Comparison of ENCODE assay signal across 8 cellular contexts in genomic region chr11:46381836-46382643, GRCh38. TPM values are rescaled to one million over a fixed set of nuclear protein-coding genes. Genes with fewer than 3 reads are reported as not detected.
DNase-seq lines count a peak whose midpoint lies in the region; ATAC-seq and TF ChIP-seq lines count a peak whose summit lies in the region.

No MANE protein-coding gene starts in this region.

- peak overlapping the region in 2 of 10 donors; percentile 40 to 93 for H3K27ac ChIP-seq in heart right ventricle
- peak overlapping the region; percentile 15 to 88; a peak in 3 of 4 replicates for H3K27ac ChIP-seq in SK-N-SH (ENCODE audit: low read depth in 2 of 2, low read length in 1 of 2)

- WGBS in heart right ventricle, 2 donors: 3 to 6% methylated on average over 59 to 65 of the region's 65 CpGs
- WGBS in SK-N-SH (ENCODE audit: low lambda C conversion rate): 7% methylated on average over 14 of the region's 65 CpGs

- H3K79me2 ChIP-seq in SK-N-SH (ENCODE audit: insufficient read depth): no peaks in the 10 kb centered on the region; the same call in 1 of the 2 replicates

- H3K9ac ChIP-seq in SK-N-SH: peak overlapping the region; percentile 84

- H2AFZ ChIP-seq in SK-N-SH (ENCODE audit: low read depth): peak overlapping the region; percentile 56; the same call in 1 of the 2 replicates

- H3K4me2 ChIP-seq in SK-N-SH: peak overlapping the region; percentile 90

- H3K9me3 ChIP-seq in heart right ventricle (no peaks in the 10 kb centered on the region), SK-N-SH (no peaks in the 10 kb centered on the region)

- H3K4me1 ChIP-seq in heart right ventricle: peaks cover 7 to 35% (median 20%) of the 10 kb centered on the region in 9 donors
- H3K4me1 ChIP-seq in SK-N-SH (ENCODE audit: control insufficient read depth in 1 of 2, insufficient read depth in 2 of 2, low read depth in 1 of 2, low read length in 1 of 2): peaks cover 10 to 23% of the 10 kb centered on the region in 2 experiments; a peak in 2 of 4 replicates

- H4K20me1 ChIP-seq in SK-N-SH (ENCODE audit: insufficient read depth): no peaks in the 10 kb centered on the region

- CTCF ChIA-PET in SK-N-SH (lab: Yijun Ruan, JAX): interaction anchor here (0.8 to 5.3 kb wide), 16 partner anchors 8 to 236 kb away, joined by 3 to 37 read pairs (median 6); partner anchors contain the start of genes ATG13, CHRM4 and DGKZ

- TF ChIP-seq CTCF in heart right ventricle (IDR thresholded peaks at IDR 0.05): no peak
- TF ChIP-seq CTCF in SK-N-SH (IDR thresholded peaks at IDR 0.05): no peak
- no peak for TF ChIP-seq CTCF in foreskin fibroblast (IDR thresholded peaks at IDR 0.05; ENCODE audit: low read depth, low read length)

- ATAC-seq in heart right ventricle (no peak), left ventricle myocardium superior (no peak), left lobe of liver (no peak), HG02623 (IDR thresholded peaks at IDR 0.05; ENCODE audit: unreplicated experiment) (no peak)

- no peaks in the 10 kb centered on the region for H3K9me2 ChIP-seq in SK-N-SH

- no peak for TF ChIP-seq EP300 in SK-N-SH (IDR thresholded peaks at IDR 0.05; ENCODE audit: borderline replicate concordance in 1 of 2, low read depth in 1 of 2, low read length in 1 of 2)

- peak overlapping the region; percentile 4 to 89 (median 73) for H3K4me3 ChIP-seq in heart right ventricle
- H3K4me3 ChIP-seq in SK-N-SH (ENCODE audit: low read depth in 2 of 2, low read length in 1 of 2): peak overlapping the region; percentile 71 to 88
- H3K4me3 ChIP-seq in foreskin fibroblast (ENCODE audit: low read depth in 1 of 2, low read length in 2 of 2): peak overlapping the region; percentile 52 to 60
- H3K4me3 ChIP-seq in skeletal muscle cell (ENCODE audit: low read depth, low read length): peak overlapping the region; percentile 64

- H3K36me3 ChIP-seq in heart right ventricle: peaks cover 0 to 19% (median 0%) of the 10 kb centered on the region in 9 donors
- H3K36me3 ChIP-seq in SK-N-SH (replicated peaks in 1 of 2; ENCODE audit: control insufficient read depth in 1 of 2, insufficient read depth in 2 of 2, low read length in 1 of 2): peaks cover 0 to 10% of the 10 kb centered on the region in 2 experiments

- H3K27me3 ChIP-seq in heart right ventricle (peaks cover 0 to 35% (median 6%) of the 10 kb centered on the region in 7 donors), SK-N-SH (ENCODE audit: insufficient read depth) (no peaks in the 10 kb centered on the region)

- DNase-seq in heart right ventricle (peak in 1 of 2 donors; percentile 18), left ventricle myocardium superior (no peak), SK-N-SH (peak; percentile 82), foreskin fibroblast (peak in 1 of 2 donors; percentile 30), skeletal muscle cell (ENCODE audit: low read depth) (no peak), left lobe of liver (ENCODE audit: low spot score) (no peak), DMS153 treated with DMSO at 0.1 percent for 48 hours (lab: John Stamatoyannopoulos, UW; ENCODE audit: unreplicated experiment) (no peak)

- no peak for TF ChIP-seq RAD21 in SK-N-SH (IDR thresholded peaks at IDR 0.05; ENCODE audit: low read length)

- intact Hi-C loops in heart right ventricle (cut with DNase I): loop anchor here in 4 of 10 donors (10.0 kb wide), 2 partner anchors 223 to 233 kb away; partner anchors contain the start of genes ATG13 (in 3 of the 4) and HARBI1 (in 3 of the 4)
- intact Hi-C loops in left ventricle myocardium superior (cut with micrococcal nuclease): no loop called here

- POLR2A ChIA-PET in SK-N-SH (lab: Yijun Ruan, JAX): interaction anchor here (1.4 kb wide), 1 partner anchor 10 kb away, joined by 7 read pairs; the partner anchor contains the start of gene CHRM4

- peaks cover 3% of the 10 kb centered on the region for H3F3A ChIP-seq in SK-N-SH (replicated peaks; ENCODE audit: insufficient read depth)

TF ChIP-seq in SK-N-SH, 30 proteins besides CTCF, POLR2A, EP300 and RAD21:
- 0 out of 2 replicates have a peak, but pooled peaks have one; percentile 16 for TF ChIP-seq TAF1 (IDR thresholded peaks at IDR 0.05; ENCODE audit: borderline replicate concordance, low read depth, low read length)
- no peak for TF ChIP-seq MEF2A (IDR thresholded peaks at IDR 0.05; ENCODE audit: borderline replicate concordance, low read depth)
- no peak for TF ChIP-seq ELF1 (IDR thresholded peaks at IDR 0.05)
- peak; percentile 74 for TF ChIP-seq MAX (IDR thresholded peaks at IDR 0.05; ENCODE audit: low read depth)
- TF ChIP-seq MXI1 (IDR thresholded peaks at IDR 0.05; ENCODE audit: low read depth, low read length): peak; percentile 33
- TF ChIP-seq, protein P1, sequence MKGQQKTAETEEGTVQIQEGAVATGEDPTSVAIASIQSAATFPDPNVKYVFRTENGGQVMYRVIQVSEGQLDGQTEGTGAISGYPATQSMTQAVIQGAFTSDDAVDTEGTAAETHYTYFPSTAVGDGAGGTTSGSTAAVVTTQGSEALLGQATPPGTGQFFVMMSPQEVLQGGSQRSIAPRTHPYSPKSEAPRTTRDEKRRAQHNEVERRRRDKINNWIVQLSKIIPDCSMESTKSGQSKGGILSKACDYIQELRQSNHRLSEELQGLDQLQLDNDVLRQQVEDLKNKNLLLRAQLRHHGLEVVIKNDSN (IDR thresholded peaks at IDR 0.05; ENCODE audit: borderline replicate concordance, low read depth): no peak
TF ChIP-seq in SK-N-SH: peak in this region for 3.

RNA-seq across cellular contexts. Expression of gene MDK, which starts 0.6 kb away (rescaled TPM):
- total RNA-seq in heart right ventricle (10 to 100 TPM in 2 of 10 donors, 1 to 10 TPM in 8; 3.6 to 16.5 (median 5.3) TPM), left ventricle myocardium superior (5.7 TPM), left lobe of liver (2.0 TPM)
- polyA plus RNA-seq in heart right ventricle (1 to 10 TPM; 3.7 to 8.2 TPM), SK-N-SH (2012; rRNA removed) (1,545 and 2,395 TPM in 2 replicates)
- 1,392 and 2,174 TPM in 2 replicates for polyA plus RNA-seq in SK-N-SH (2012; cell fraction: cytosol; rRNA removed)
- 538 and 1,110 TPM in 2 replicates for polyA plus RNA-seq in SK-N-SH (2012; cell fraction: nucleus; rRNA removed)

RNA-seq across cellular contexts. Expression of gene CHRM4, which starts 9.5 kb away (rescaled TPM):
- total RNA-seq in heart right ventricle (under 1 TPM in 2 of 10 donors, not detected in 8; 0.30 to 0.32 TPM), left ventricle myocardium superior (not detected), left lobe of liver (not detected)
- polyA plus RNA-seq in heart right ventricle (under 1 TPM in 1 of 2 donors, not detected in 1; 0.03 TPM), SK-N-SH (2012; rRNA removed) (0.13 and 0.26 TPM in 2 replicates)
- polyA plus RNA-seq in SK-N-SH (2012; cell fraction: cytosol; rRNA removed): 0.08 and 0.18 TPM in 2 replicates
- 0.36 and 0.39 TPM in 2 replicates for polyA plus RNA-seq in SK-N-SH (2012; cell fraction: nucleus; rRNA removed)

RNA-seq across cellular contexts. Expression of gene DGKZ, which starts 34.8 kb away (rescaled TPM):
- total RNA-seq in heart right ventricle (10 to 100 TPM; 46.4 to 77.9 (median 60.1) TPM), left ventricle myocardium superior (71.7 TPM), left lobe of liver (13.0 TPM)
- polyA plus RNA-seq in heart right ventricle (100 to 1,000 TPM in 1 of 2 donors, 10 to 100 TPM in 1; 31.9 to 107 TPM), SK-N-SH (2012; rRNA removed) (23.9 and 33.2 TPM in 2 replicates)
- 9.1 and 17.5 TPM in 2 replicates for polyA plus RNA-seq in SK-N-SH (2012; cell fraction: cytosol; rRNA removed)
- 80.1 and 95.5 TPM in 2 replicates for polyA plus RNA-seq in SK-N-SH (2012; cell fraction: nucleus; rRNA removed)
